Comparison of ENCODE assay signal across 8 cellular contexts in genomic region chr12:53324113-53324778, GRCh38. TPM values are rescaled to one million over a fixed set of nuclear protein-coding genes. Genes with fewer than 3 reads are reported as not detected.
DNase-seq lines count a peak whose midpoint lies in the region; ATAC-seq and TF ChIP-seq lines count a peak whose summit lies in the region.

No MANE protein-coding gene starts in this region.

- H3K27me3 Mint-ChIP-seq in activated B cell treated with CpG ODN at 0.5 μM for 24 hours (peaks cover 13% of the 10 kb centered on the region), mesothelial cell of epicardium (ENCODE audit: low read depth) (peaks cover 26% of the 10 kb centered on the region)
- H3K27me3 Mint-ChIP-seq in stimulated activated naive CD8-positive, alpha-beta T cell treated with anti-CD3 and anti-CD28 coated beads, Interleukin-15, amount 100 ng/mL, for 72 hours: peaks cover 25% of the 10 kb centered on the region

- H3K36me3 Mint-ChIP-seq in activated B cell treated with CpG ODN at 0.5 μM for 24 hours (ENCODE audit: low read depth): peaks cover 9% of the 10 kb centered on the region
- H3K36me3 Mint-ChIP-seq in mesothelial cell of epicardium: no peaks in the 10 kb centered on the region

- TF ChIP-seq CTCF in HL-60 (IDR thresholded peaks at IDR 0.05; ENCODE audit: insufficient read depth, low read length) (no peak), activated B cell treated with CpG ODN at 0.5 μM for 24 hours (IDR thresholded peaks at IDR 0.05) (no peak), choroid plexus epithelial cell (conservative IDR thresholded peaks at IDR 0.05; ENCODE audit: low read depth, low read length) (no peak), mesothelial cell of epicardium (IDR thresholded peaks at IDR 0.05; ENCODE audit: unreplicated experiment) (no peak)

- H3K9me3 Mint-ChIP-seq in activated B cell treated with CpG ODN at 0.5 μM for 24 hours (no peaks in the 10 kb centered on the region), mesothelial cell of epicardium (no peaks in the 10 kb centered on the region)
- no peaks in the 10 kb centered on the region for H3K9me3 Mint-ChIP-seq in stimulated activated naive CD8-positive, alpha-beta T cell treated with anti-CD3 and anti-CD28 coated beads, Interleukin-15, amount 100 ng/mL, for 72 hours

- peak overlapping the region; percentile 98 for H3K27ac Mint-ChIP-seq in activated B cell treated with CpG ODN at 0.5 μM for 24 hours
- H3K27ac Mint-ChIP-seq in mesothelial cell of epicardium: peak overlapping the region; percentile 93
- H3K27ac Mint-ChIP-seq in stimulated activated naive CD8-positive, alpha-beta T cell treated with anti-CD3 and anti-CD28 coated beads, Interleukin-15, amount 100 ng/mL, for 72 hours: peak overlapping the region; percentile 91 to 99

- H3K4me3 Mint-ChIP-seq in activated B cell treated with CpG ODN at 0.5 μM for 24 hours: peak overlapping the region; percentile 93
- H3K4me3 Mint-ChIP-seq in mesothelial cell of epicardium: peak overlapping the region; percentile 63
- peak overlapping the region; percentile 89 to 90 for H3K4me3 Mint-ChIP-seq in stimulated activated naive CD8-positive, alpha-beta T cell treated with anti-CD3 and anti-CD28 coated beads, Interleukin-15, amount 100 ng/mL, for 72 hours

- H3K27me3 ChIP-seq in HL-60 (ENCODE audit: insufficient read depth, poor library complexity, severe bottlenecking): peaks cover 8% of the 10 kb centered on the region

- peak overlapping the region; percentile 86 for H3K27ac ChIP-seq in HL-60 (replicated peaks)

- H3K4me1 Mint-ChIP-seq in activated B cell treated with CpG ODN at 0.5 μM for 24 hours (peaks cover 37% of the 10 kb centered on the region), mesothelial cell of epicardium (peaks cover 27% of the 10 kb centered on the region)
- peaks cover 58% of the 10 kb centered on the region for H3K4me1 Mint-ChIP-seq in stimulated activated naive CD8-positive, alpha-beta T cell treated with anti-CD3 and anti-CD28 coated beads, Interleukin-15, amount 100 ng/mL, for 72 hours

- DNase-seq in HL-60 (ENCODE audit: low read depth in 1 of 2, low spot score in 1 of 2): peak; percentile 71 to 89
- DNase-seq in activated B cell treated with CpG ODN at 0.5 μM for 24 hours: peak; percentile 55
- peak; percentile 10 for DNase-seq in choroid plexus epithelial cell (ENCODE audit: low read depth)
- DNase-seq in mesothelial cell of epicardium (ENCODE audit: low spot score in 2 of 2, unreplicated experiment in 2 of 2): no peak
- peak; percentile 66 to 72 for DNase-seq in stimulated activated naive CD8-positive, alpha-beta T cell treated with anti-CD3 and anti-CD28 coated beads, Interleukin-15, amount 100 ng/mL, for 72 hours
- no peak for DNase-seq in cortex of kidney (lab: John Stamatoyannopoulos, UW)
- no peak for DNase-seq in NCI-H187 treated with DMSO at 0.1 percent for 48 hours (lab: John Stamatoyannopoulos, UW)

- peak overlapping the region; percentile 48 for H3K4me3 ChIP-seq in HL-60 (replicated peaks; ENCODE audit: insufficient read depth, low read length)
- peak overlapping the region; percentile 62 for H3K4me3 ChIP-seq in choroid plexus epithelial cell (ENCODE audit: low read depth, low read length)

- POLR2A ChIA-PET in activated B cell treated with CpG ODN at 0.5 μM for 24 hours (lab: Charles Lee): interaction anchor here (0.5 to 6.9 kb wide), 16 partner anchors 9 to 184 kb away, joined by 3 to 114 read pairs (median 5); partner anchors contain the start of genes CSAD, ESPL1, MYG1 and PFDN5

- ATAC-seq in GM18873 (IDR thresholded peaks at IDR 0.05; ENCODE audit: low FRiP score, unreplicated experiment) (peak; percentile 25), activated B cell treated with CpG ODN at 0.5 μM for 24 hours (ENCODE audit: low read depth) (peak; percentile 41)
- ATAC-seq in stimulated activated naive CD8-positive, alpha-beta T cell treated with anti-CD3 and anti-CD28 coated beads, Interleukin-15, amount 100 ng/mL, for 72 hours: peak; percentile 48

- CTCF ChIA-PET in activated B cell treated with CpG ODN at 0.5 μM for 24 hours (lab: Charles Lee): interaction anchor here (0.6 to 11.1 kb wide), 16 partner anchors 11 to 352 kb away, joined by 3 to 148 read pairs (median 5); partner anchors contain the start of genes AMHR2, MYG1, NPFF and SP1

- intact Hi-C loops in activated B cell treated with CpG ODN at 0.5 μM for 24 hours (cut with micrococcal nuclease): loop anchor here (1.0 to 10.0 kb wide), 9 partner anchors 21 to 891 kb away; partner anchors contain the start of genes ATP5MC2, CALCOCO1 and SPRYD3

RNA-seq across cellular contexts. Expression of gene AAAS, which starts 2.8 kb away (rescaled TPM):
- total RNA-seq in activated B cell treated with CpG ODN at 0.5 μM for 24 hours (57.3 and 72.1 TPM in 2 replicates), mesothelial cell of epicardium (77.2 to 85.4 TPM (median 84.8 TPM) in 3 replicates)

RNA-seq across cellular contexts. Expression of gene SP7, which starts 11.9 kb away (rescaled TPM):
- total RNA-seq in activated B cell treated with CpG ODN at 0.5 μM for 24 hours: not detected in 2 replicates
- 0.27 to 0.62 TPM (median 0.47 TPM) in 3 replicates for total RNA-seq in mesothelial cell of epicardium

RNA-seq across cellular contexts. Expression of gene MYG1, which starts 24.8 kb away (rescaled TPM):
- total RNA-seq in activated B cell treated with CpG ODN at 0.5 μM for 24 hours (59.1 and 65.3 TPM in 2 replicates), mesothelial cell of epicardium (50.1 to 55.9 TPM (median 53.8 TPM) in 3 replicates)

RNA-seq across cellular contexts. Expression of gene PFDN5, which starts 28.9 kb away (rescaled TPM):
- 486 and 578 TPM in 2 replicates for total RNA-seq in activated B cell treated with CpG ODN at 0.5 μM for 24 hours
- 328 to 339 TPM (median 338 TPM) in 3 replicates for total RNA-seq in mesothelial cell of epicardium

RNA-seq across cellular contexts. Expression of gene SP1, which starts 55.7 kb away (rescaled TPM):
- total RNA-seq in activated B cell treated with CpG ODN at 0.5 μM for 24 hours (99.2 and 102 TPM in 2 replicates), mesothelial cell of epicardium (112 to 120 TPM (median 116 TPM) in 3 replicates)

Comparison
In these comparisons a context has a peak if more than half of its experiments do, and no peak if none do; other contexts are left out.
1. DNase-seq: peak in HL-60 (2 of 2), activated B cell treated with CpG ODN at 0.5 μM for 24 hours (single experiment), choroid plexus epithelial cell (single experiment) and stimulated activated naive CD8-positive, alpha-beta T cell treated with anti-CD3 and anti-CD28 coated beads, Interleukin-15, amount 100 ng/mL, for 72 hours (2 of 2); none in mesothelial cell of epicardium (0 of 2), cortex of kidney (single experiment) and NCI-H187 treated with DMSO at 0.1 percent for 48 hours (single experiment).
2. Peak in every context shown above with its lines, with median percentiles within 50 percentile points of each other: ATAC-seq, H3K27ac Mint-ChIP-seq and H3K4me3 Mint-ChIP-seq.